ENCODE assay signal across 1 cellular context in genomic region chrX:46713672-46714487, GRCh38.
TF ChIP-seq lines count a peak whose summit lies in the region.

No MANE protein-coding gene starts in this region.

TF ChIP-seq in HepG2, 621 proteins besides CTCF, POLR2A, EP300 and RAD21 (continued from another document):
- TF ChIP-seq, protein P1, sequence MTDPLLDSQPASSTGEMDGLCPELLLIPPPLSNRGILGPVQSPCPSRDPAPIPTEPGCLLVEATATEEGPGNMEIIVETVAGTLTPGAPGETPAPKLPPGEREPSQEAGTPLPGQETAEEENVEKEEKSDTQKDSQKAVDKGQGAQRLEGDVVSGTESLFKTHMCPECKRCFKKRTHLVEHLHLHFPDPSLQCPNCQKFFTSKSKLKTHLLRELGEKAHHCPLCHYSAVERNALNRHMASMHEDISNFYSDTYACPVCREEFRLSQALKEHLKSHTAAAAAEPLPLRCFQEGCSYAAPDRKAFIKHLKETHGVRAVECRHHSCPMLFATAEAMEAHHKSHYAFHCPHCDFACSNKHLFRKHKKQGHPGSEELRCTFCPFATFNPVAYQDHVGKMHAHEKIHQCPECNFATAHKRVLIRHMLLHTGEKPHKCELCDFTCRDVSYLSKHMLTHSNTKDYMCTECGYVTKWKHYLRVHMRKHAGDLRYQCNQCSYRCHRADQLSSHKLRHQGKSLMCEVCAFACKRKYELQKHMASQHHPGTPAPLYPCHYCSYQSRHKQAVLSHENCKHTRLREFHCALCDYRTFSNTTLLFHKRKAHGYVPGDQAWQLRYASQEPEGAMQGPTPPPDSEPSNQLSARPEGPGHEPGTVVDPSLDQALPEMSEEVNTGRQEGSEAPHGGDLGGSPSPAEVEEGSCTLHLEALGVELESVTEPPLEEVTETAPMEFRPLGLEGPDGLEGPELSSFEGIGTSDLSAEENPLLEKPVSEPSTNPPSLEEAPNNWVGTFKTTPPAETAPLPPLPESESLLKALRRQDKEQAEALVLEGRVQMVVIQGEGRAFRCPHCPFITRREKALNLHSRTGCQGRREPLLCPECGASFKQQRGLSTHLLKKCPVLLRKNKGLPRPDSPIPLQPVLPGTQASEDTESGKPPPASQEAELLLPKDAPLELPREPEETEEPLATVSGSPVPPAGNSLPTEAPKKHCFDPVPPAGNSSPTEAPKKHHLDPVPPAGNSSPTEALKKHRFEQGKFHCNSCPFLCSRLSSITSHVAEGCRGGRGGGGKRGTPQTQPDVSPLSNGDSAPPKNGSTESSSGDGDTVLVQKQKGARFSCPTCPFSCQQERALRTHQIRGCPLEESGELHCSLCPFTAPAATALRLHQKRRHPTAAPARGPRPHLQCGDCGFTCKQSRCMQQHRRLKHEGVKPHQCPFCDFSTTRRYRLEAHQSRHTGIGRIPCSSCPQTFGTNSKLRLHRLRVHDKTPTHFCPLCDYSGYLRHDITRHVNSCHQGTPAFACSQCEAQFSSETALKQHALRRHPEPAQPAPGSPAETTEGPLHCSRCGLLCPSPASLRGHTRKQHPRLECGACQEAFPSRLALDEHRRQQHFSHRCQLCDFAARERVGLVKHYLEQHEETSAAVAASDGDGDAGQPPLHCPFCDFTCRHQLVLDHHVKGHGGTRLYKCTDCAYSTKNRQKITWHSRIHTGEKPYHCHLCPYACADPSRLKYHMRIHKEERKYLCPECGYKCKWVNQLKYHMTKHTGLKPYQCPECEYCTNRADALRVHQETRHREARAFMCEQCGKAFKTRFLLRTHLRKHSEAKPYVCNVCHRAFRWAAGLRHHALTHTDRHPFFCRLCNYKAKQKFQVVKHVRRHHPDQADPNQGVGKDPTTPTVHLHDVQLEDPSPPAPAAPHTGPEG (CRISPR knock-in tag; IDR thresholded peaks at IDR 0.05): no peak
- no peak for TF ChIP-seq NR2C2 (CRISPR knock-in tag; IDR thresholded peaks at IDR 0.05; ENCODE audit: borderline replicate concordance)
- TF ChIP-seq ZNF333 (CRISPR knock-in tag; IDR thresholded peaks at IDR 0.05; ENCODE audit: borderline replicate concordance): no peak
- TF ChIP-seq THAP7 (CRISPR knock-in tag; IDR thresholded peaks at IDR 0.05): no peak
- no peak for TF ChIP-seq HMG20A (CRISPR knock-in tag; IDR thresholded peaks at IDR 0.05; ENCODE audit: borderline replicate concordance)
- no peak for TF ChIP-seq PHF5A (CRISPR knock-in tag; IDR thresholded peaks at IDR 0.05; ENCODE audit: low read depth, unreplicated experiment)
- TF ChIP-seq REXO4 (CRISPR knock-in tag; IDR thresholded peaks at IDR 0.05; ENCODE audit: borderline replicate concordance): no peak
- TF ChIP-seq ZNF567 (CRISPR knock-in tag; IDR thresholded peaks at IDR 0.05; ENCODE audit: borderline replicate concordance): no peak
